Comparison of ENCODE assay signal across 11 cellular contexts in genomic region chr4:182189107-182189878, GRCh38. TPM values are rescaled to one million over a fixed set of nuclear protein-coding genes. Genes with fewer than 3 reads are reported as not detected.
A peak's percentile ranks its signal among the peaks of the same experiment; 100 is the strongest.
DNase-seq lines count a peak whose midpoint lies in the region; ATAC-seq and TF ChIP-seq lines count a peak whose summit lies in the region.
"Had no signal": no experiment of that assay in that cellular context is flagged by ENCODE, and none has a peak within 500 bp of the region (broad histone marks: within the 10 kb centered on the region; RNA-seq: fewer than 3 reads in every experiment).

No MANE protein-coding gene starts in this region.

- no peak overlapping the region for H4K12ac ChIP-seq in trophoblast cell (ENCODE audit: low read depth, low read length)

- H3K4me3 ChIP-seq in epithelial cell of esophagus (ENCODE audit: low read length) (no peak overlapping the region), trophoblast cell (ENCODE audit: low read depth, low read length) (no peak overlapping the region), Peyer's patch (no peak overlapping the region)
- H3K4me3 ChIP-seq: coronary artery had no signal

- no peak overlapping the region for H4K91ac ChIP-seq in trophoblast cell (ENCODE audit: low read depth, low read length)

- peak overlapping the region; percentile 68 for H3K27ac ChIP-seq in trophoblast cell (ENCODE audit: low read depth, low read length)
- no peak overlapping the region for H3K27ac ChIP-seq in Peyer's patch
- H3K27ac ChIP-seq: coronary artery had no signal

- peak overlapping the region; percentile 7 for H3K4me2 ChIP-seq in trophoblast cell (ENCODE audit: low read length)

- H3K36me3 ChIP-seq in trophoblast cell (ENCODE audit: control insufficient read depth in 1 of 2, insufficient read depth in 2 of 2, low read length in 2 of 2), result no peaks in the 10 kb centered on the region
- no peaks in the 10 kb centered on the region for H3K36me3 ChIP-seq in Peyer's patch

- TF ChIP-seq CTCF in epithelial cell of esophagus (IDR thresholded peaks at IDR 0.05; ENCODE audit: insufficient read depth, low read depth, low read length, missing control alignments) (no peak), Peyer's patch (IDR thresholded peaks at IDR 0.05) (no peak)

- no peak overlapping the region for H2AFZ ChIP-seq in trophoblast cell (ENCODE audit: insufficient read depth, low read length, poor library complexity)

- no peak overlapping the region for H2BK120ac ChIP-seq in trophoblast cell (ENCODE audit: insufficient read depth, low read length, poor library complexity)

- DNase-seq in ELF-1 (ENCODE audit: low read depth, low spot score) (peak; percentile 69), NCI-H226 (peak; percentile 94), epithelial cell of esophagus (ENCODE audit: low read depth) (peak; percentile 74), trophoblast cell (no peak), Peyer's patch (no peak), SK-N-DZ (ENCODE audit: low spot score) (no peak)
- DNase-seq: NCI-H446 treated with DMSO at 0.1 percent for 48 hours, T-helper 2 cell had no signal

- no peak overlapping the region for H2BK5ac ChIP-seq in trophoblast cell (ENCODE audit: low read depth, low read length, poor library complexity)

- TF ChIP-seq POLR2A in Peyer's patch (IDR thresholded peaks at IDR 0.05), result no peak

- H3K14ac ChIP-seq in trophoblast cell (ENCODE audit: low read length), result no peak overlapping the region

- H3K79me1 ChIP-seq in trophoblast cell (ENCODE audit: low read length), result no peaks in the 10 kb centered on the region

- H3K4ac ChIP-seq in trophoblast cell (ENCODE audit: low read depth, low read length), result peak overlapping the region; percentile 10

- peaks cover 9 to 13% of the 10 kb centered on the region in 2 experiments for H3K4me1 ChIP-seq in trophoblast cell (ENCODE audit: control insufficient read depth in 1 of 2, insufficient read depth in 2 of 2, low read length in 2 of 2)
- no peaks in the 10 kb centered on the region for H3K4me1 ChIP-seq in Peyer's patch

- H3K9me3 ChIP-seq in trophoblast cell (ENCODE audit: insufficient read depth, low read depth, low read length), result no peaks in the 10 kb centered on the region
- H3K9me3 ChIP-seq in Peyer's patch, result no peaks in the 10 kb centered on the region

- H2AK5ac ChIP-seq in trophoblast cell (ENCODE audit: low read length), result no peak overlapping the region

- H3K27me3 ChIP-seq in trophoblast cell (ENCODE audit: insufficient read depth, low read length) (no peaks in the 10 kb centered on the region), Peyer's patch (no peaks in the 10 kb centered on the region)

- ATAC-seq in GM19328 (IDR thresholded peaks at IDR 0.05; ENCODE audit: unreplicated experiment), result no peak
- ATAC-seq in activated CD4-positive, CD25-positive, alpha-beta regulatory T cell treated with anti-CD3 and anti-CD28 coated beads, Interleukin-2, amount 50 U/mL, for 24 hours, result no peak

- no CpG with 5 or more reads among the region's 8 CpGs for WGBS in trophoblast cell (ENCODE audit: extremely low coverage, insufficient coverage, insufficient read length)

- no peak overlapping the region for H2BK12ac ChIP-seq in trophoblast cell (ENCODE audit: low read length)

- H3K9ac ChIP-seq in trophoblast cell (ENCODE audit: low read length), result no peak overlapping the region

- no peak overlapping the region for H3K23ac ChIP-seq in trophoblast cell (ENCODE audit: low read length)

- H3K18ac ChIP-seq in trophoblast cell (ENCODE audit: low read length), result no peak overlapping the region

- peaks cover 2% of the 10 kb centered on the region for H3K79me2 ChIP-seq in trophoblast cell (ENCODE audit: control insufficient read depth, insufficient read depth, low read length, poor library complexity)

- no peak overlapping the region for H4K8ac ChIP-seq in trophoblast cell (ENCODE audit: low read depth, low read length)

RNA-seq across cellular contexts. Expression of gene TENM3, which starts 53.9 kb away (rescaled TPM):
- polyA plus RNA-seq in trophoblast cell (2013), result 112 and 119 TPM in 2 replicates
- 1 to 10 TPM in 3 of 4 donors, under 1 TPM in 1; 0.18 to 9.4 (median 1.5) TPM for total RNA-seq in Peyer's patch
- 7.6 and 22.5 TPM in 2 replicates for polyA plus RNA-seq in SK-N-DZ (2014; cell fraction: cytosol; rRNA removed)
- polyA plus RNA-seq in SK-N-DZ (2014; cell fraction: nucleus; rRNA removed), result 5.3 and 11.4 TPM in 2 replicates

Comparison
In these comparisons a context has a peak if more than half of its experiments do, and no peak if none do; other contexts are left out.
1. DNase-seq: peak in ELF-1 (single experiment), NCI-H226 (single experiment) and epithelial cell of esophagus (single experiment); none in trophoblast cell (0 of 2), Peyer's patch (0 of 3) and SK-N-DZ (single experiment).